In genomic region chr14:66507722-66508546, GRCh38 we compare ENCODE assay signal across 8 cellular contexts. TPM values are rescaled to one million over a fixed set of nuclear protein-coding genes. Genes with fewer than 3 reads are reported as not detected.
DNase-seq lines count a peak whose midpoint lies in the region; ATAC-seq and TF ChIP-seq lines count a peak whose summit lies in the region.

GPHN (plus strand) TSS chr14:66508147.

- H3K79me2 ChIP-seq in PC-3 (ENCODE audit: low read length), result peaks cover 55% of the 10 kb centered on the region

- H3K9me3 ChIP-seq in HUES48 (ENCODE audit: control insufficient read depth, insufficient read depth, low read length) (no peaks in the 10 kb centered on the region), PC-3 (ENCODE audit: low read length) (no peaks in the 10 kb centered on the region), mucosa of stomach (ENCODE audit: control insufficient read depth, low read length) (no peaks in the 10 kb centered on the region)

- peak within 1 kb of the TSS; percentile 99 for H3K4me3 Mint-ChIP-seq in Calu3 (ENCODE audit: low read depth, unreplicated experiment)
- H3K4me3 Mint-ChIP-seq in activated T-cell treated with anti-CD3 and anti-CD28 coated beads, Interleukin-2, amount 50 U/mL, for 24 hours, result peak within 1 kb of the TSS; percentile 91

- H3K4me1 Mint-ChIP-seq in Calu3 (ENCODE audit: low read depth, unreplicated experiment), result peaks cover 16% of the 10 kb centered on the region
- H3K4me1 Mint-ChIP-seq in activated T-cell treated with anti-CD3 and anti-CD28 coated beads, Interleukin-2, amount 50 U/mL, for 24 hours (ENCODE audit: low read depth), result peaks cover 44% of the 10 kb centered on the region

- H3K9ac ChIP-seq in HUES48 (ENCODE audit: low read depth, low read length) (peak within 1 kb of the TSS; percentile 75), PC-3 (ENCODE audit: low read length) (peak within 1 kb of the TSS; percentile 82), mucosa of stomach (ENCODE audit: low read length) (peak within 1 kb of the TSS; percentile 90)

- H3K36me3 ChIP-seq in HUES48 (ENCODE audit: control insufficient read depth, insufficient read depth, low read length) (no peaks in the 10 kb centered on the region), PC-3 (ENCODE audit: low read depth, low read length) (no peaks in the 10 kb centered on the region), mucosa of stomach (ENCODE audit: control insufficient read depth, insufficient read depth, low read length) (no peaks in the 10 kb centered on the region)

- H3K27me3 Mint-ChIP-seq in Calu3 (ENCODE audit: unreplicated experiment), result no peaks in the 10 kb centered on the region
- peaks cover 3% of the 10 kb centered on the region for H3K27me3 Mint-ChIP-seq in activated T-cell treated with anti-CD3 and anti-CD28 coated beads, Interleukin-2, amount 50 U/mL, for 24 hours

- intact Hi-C loops in Calu3 (cut with micrococcal nuclease; ENCODE audit: unreplicated experiment) (loop anchor here (5.0 kb wide), 2 partner anchors 94 to 134 kb away; no protein-coding TSS in a partner anchor), PC-3 (cut with micrococcal nuclease) (loop anchor here (1.0 to 5.0 kb wide), 4 partner anchors 94 to 852 kb away; partner anchors contain the start of genes EIF2S1 and PALS1)

- POLR2A ChIA-PET in PC-3 (lab: Charles Lee; ENCODE audit: unreplicated experiment), result interaction anchor here (0.5 to 0.9 kb wide), 4 partner anchors 50 to 1408 kb away, joined by 3 to 4 read pairs (median 4); partner anchors contain the start of gene MAX

- H3K4me3 ChIP-seq in HUES48 (ENCODE audit: low read depth, low read length) (peak within 1 kb of the TSS; percentile 86), PC-3 (ENCODE audit: low read length) (peak within 1 kb of the TSS; percentile 95), mucosa of stomach (ENCODE audit: low read length) (peak within 1 kb of the TSS; percentile 15)

- BruUV-seq in Calu3 (replicated peaks; lab: Mats Ljungman, UMichigan), result no TSS peak
- BruUV-seq in PC-3 (replicated peaks; lab: Mats Ljungman, UMichigan), result no TSS peak

- peaks cover 4% of the 10 kb centered on the region; the same call in 1 of the 2 replicates for H3K4me1 ChIP-seq in HUES48 (ENCODE audit: control insufficient read depth, insufficient read depth, low read length)
- peaks cover 22% of the 10 kb centered on the region for H3K4me1 ChIP-seq in PC-3 (ENCODE audit: insufficient read depth, low read length)
- H3K4me1 ChIP-seq in mucosa of stomach (ENCODE audit: control insufficient read depth, insufficient read depth, low read length), result peaks cover 4% of the 10 kb centered on the region

- H3F3A ChIP-seq in PC-3 (ENCODE audit: low read length, unreplicated experiment), result no peaks in the 10 kb centered on the region

- H3K36me3 Mint-ChIP-seq in Calu3 (ENCODE audit: insufficient read depth, unreplicated experiment), result peaks cover 35% of the 10 kb centered on the region
- H3K36me3 Mint-ChIP-seq in activated T-cell treated with anti-CD3 and anti-CD28 coated beads, Interleukin-2, amount 50 U/mL, for 24 hours (ENCODE audit: low read depth), result peaks cover 17% of the 10 kb centered on the region

- peaks cover 41% of the 10 kb centered on the region for H4K20me1 ChIP-seq in PC-3 (ENCODE audit: low read length)

- ATAC-seq in GM21390 (IDR thresholded peaks at IDR 0.05; ENCODE audit: unreplicated experiment) (peak; percentile 78), PC-3 (peak; percentile 95)

- peak within 1 kb of the TSS; percentile 89 for H3K27ac Mint-ChIP-seq in Calu3 (ENCODE audit: unreplicated experiment)
- H3K27ac Mint-ChIP-seq in activated T-cell treated with anti-CD3 and anti-CD28 coated beads, Interleukin-2, amount 50 U/mL, for 24 hours, result peak within 1 kb of the TSS; percentile 97

- H3K9me2 ChIP-seq in PC-3 (replicated peaks; ENCODE audit: low read length), result no peaks in the 10 kb centered on the region

- peak within 1 kb of the TSS; percentile 84 for H2AFZ ChIP-seq in PC-3 (ENCODE audit: low read length)

- CTCF ChIA-PET in Calu3 (lab: Charles Lee) (interaction anchor here (0.6 to 1.5 kb wide), 5 partner anchors 13 to 517 kb away, joined by 3 to 5 read pairs (median 3); no protein-coding TSS in a partner anchor), PC-3 (lab: Charles Lee) (interaction anchor here (0.5 to 1.4 kb wide), 8 partner anchors 42 to 901 kb away, joined by 3 to 15 read pairs (median 4); no protein-coding TSS in a partner anchor)

- H3K9me3 Mint-ChIP-seq in Calu3 (ENCODE audit: low read depth, unreplicated experiment), result no peaks in the 10 kb centered on the region
- H3K9me3 Mint-ChIP-seq in activated T-cell treated with anti-CD3 and anti-CD28 coated beads, Interleukin-2, amount 50 U/mL, for 24 hours, result no peaks in the 10 kb centered on the region

- H3K27me3 ChIP-seq in HUES48 (ENCODE audit: control insufficient read depth, insufficient read depth, low read length) (peaks cover 21% of the 10 kb centered on the region), PC-3 (ENCODE audit: low read length) (no peaks in the 10 kb centered on the region), mucosa of stomach (ENCODE audit: control insufficient read depth, insufficient read depth, low read length) (no peaks in the 10 kb centered on the region)

- H3K27ac ChIP-seq in HUES48 (ENCODE audit: low read depth, low read length), result peak within 1 kb of the TSS; percentile 73
- peak within 1 kb of the TSS; percentile 78 for H3K27ac ChIP-seq in PC-3 (ENCODE audit: low read length)

- peak within 1 kb of the TSS; percentile 91 for H3K4me2 ChIP-seq in PC-3 (ENCODE audit: low read length)

- TF ChIP-seq CTCF in Calu3 (IDR thresholded peaks at IDR 0.05; ENCODE audit: unreplicated experiment) (no peak), PC-3 (conservative IDR thresholded peaks at IDR 0.05; ENCODE audit: low read depth, low read length) (no peak; the same call in 1 of the 2 replicates)

- peak; percentile 86 for TF ChIP-seq POLR2A in erythroblast (IDR thresholded peaks at IDR 0.05; ENCODE audit: low read length)

- DNase-seq in Calu3 (peak; percentile 95), PC-3 (peak; percentile 98), erythroblast (lab: John Stamatoyannopoulos, UW) (peak; percentile 97)
- DNase-seq in activated T-cell treated with anti-CD3 and anti-CD28 coated beads, Interleukin-2, amount 50 U/mL, for 24 hours, result peak; percentile 91
- DNase-seq in stimulated activated CD8-positive, alpha-beta memory T cell treated with anti-CD3 and anti-CD28 coated beads, Interleukin-7, amount 100 ng/mL, for 1 hour (ENCODE audit: low read depth in 2 of 2), result peak; percentile 61 to 63

RNA-seq across cellular contexts. Expression of gene GPHN, which starts in this region (rescaled TPM):
- total RNA-seq in Calu3 (2022) (34.9 and 35.0 TPM in 2 replicates), PC-3 (2014; rRNA removed) (23.4 and 39.5 TPM in 2 replicates)

Comparison
In these comparisons a context has a peak if more than half of its experiments do, and no peak if none do; other contexts are left out.
1. Peak in every context shown above with its lines: DNase-seq, ATAC-seq, H3K4me3 ChIP-seq and H3K27ac ChIP-seq.
2. H3K4me3 ChIP-seq: peak in every context shown above with its lines; median percentile 95 in PC-3; 86 in HUES48; 15 in mucosa of stomach.